Comparison of ENCODE assay signal across 1 cellular context in genomic region chr6:3789896-3790558, GRCh38.
A peak's percentile ranks its signal among the peaks of the same experiment; 100 is the strongest.
TF ChIP-seq lines count a peak whose summit lies in the region.

No MANE protein-coding gene starts in this region.

TF ChIP-seq in HepG2, 621 proteins besides CTCF, POLR2A, EP300 and RAD21 (continues in another document):
- TF ChIP-seq GFI1 (CRISPR knock-in tag; IDR thresholded peaks at IDR 0.05; ENCODE audit: borderline replicate concordance): 0 out of 2 replicates have a peak, but pooled peaks have one; percentile 37
- TF ChIP-seq ZNF691 (CRISPR knock-in tag; IDR thresholded peaks at IDR 0.05; ENCODE audit: borderline replicate concordance, low read depth): 0 out of 2 replicates have a peak, but pooled peaks have one; percentile 13
- peak; percentile 29; the same call in 1 of the 2 replicates for TF ChIP-seq ZNF317 (CRISPR knock-in tag; IDR thresholded peaks at IDR 0.05)
- TF ChIP-seq ZNF451 (CRISPR knock-in tag; IDR thresholded peaks at IDR 0.05): no peak
- TF ChIP-seq SIX1 (CRISPR knock-in tag; IDR thresholded peaks at IDR 0.05; ENCODE audit: borderline replicate concordance): peak; percentile 54; the same call in 1 of the 2 replicates
- TF ChIP-seq FOXA1 (IDR thresholded peaks at IDR 0.05): no peak
- peak; percentile 73 for TF ChIP-seq FOXA1 (CRISPR knock-in tag; IDR thresholded peaks at IDR 0.05)
- peak; percentile 40 for TF ChIP-seq HNF1B (CRISPR knock-in tag; IDR thresholded peaks at IDR 0.05)
- no peak; the same call in 1 of the 2 replicates for TF ChIP-seq SOX13 (IDR thresholded peaks at IDR 0.05)
- peak in 1 of 2 experiments; percentile 80; a peak in 2 of 4 replicates for TF ChIP-seq SOX13 (CRISPR knock-in tag; conservative IDR thresholded peaks at IDR 0.05 in 1 of 2, IDR thresholded peaks at IDR 0.05 in 1 of 2)
- 0 out of 2 replicates have a peak, but pooled peaks have one; percentile 1 for TF ChIP-seq ARID4A (CRISPR knock-in tag; IDR thresholded peaks at IDR 0.05; ENCODE audit: borderline replicate concordance)
- 0 out of 2 replicates have a peak, but pooled peaks have one; percentile 41 for TF ChIP-seq ARID3A (IDR thresholded peaks at IDR 0.05; ENCODE audit: low read depth, low read length)
- no peak for TF ChIP-seq NR2C2 (CRISPR knock-in tag; IDR thresholded peaks at IDR 0.05; ENCODE audit: borderline replicate concordance)
- TF ChIP-seq ISL2 (CRISPR knock-in tag; IDR thresholded peaks at IDR 0.05): peak; percentile 65
- no peak for TF ChIP-seq NPAS2 (CRISPR knock-in tag; IDR thresholded peaks at IDR 0.05; ENCODE audit: borderline replicate concordance)
- peak; percentile 60; the same call in 1 of the 2 replicates for TF ChIP-seq HBP1 (CRISPR knock-in tag; IDR thresholded peaks at IDR 0.05; ENCODE audit: low read depth)
- peak; percentile 57; the same call in 1 of the 2 replicates for TF ChIP-seq KLF12 (CRISPR knock-in tag; IDR thresholded peaks at IDR 0.05; ENCODE audit: borderline replicate concordance)
- peak; percentile 62; the same call in 1 of the 2 replicates for TF ChIP-seq DRAP1 (CRISPR knock-in tag; IDR thresholded peaks at IDR 0.05)
- TF ChIP-seq FOXJ3 (CRISPR knock-in tag; IDR thresholded peaks at IDR 0.05; ENCODE audit: borderline replicate concordance): peak; percentile 85; the same call in 1 of the 2 replicates
- no peak; the same call in 1 of the 2 replicates for TF ChIP-seq ZGPAT (CRISPR knock-in tag; IDR thresholded peaks at IDR 0.05)
- 0 out of 2 replicates have a peak, but pooled peaks have one; percentile 56 for TF ChIP-seq ZNF264 (CRISPR knock-in tag; IDR thresholded peaks at IDR 0.05)
- TF ChIP-seq EHMT2 (IDR thresholded peaks at IDR 0.05; ENCODE audit: borderline replicate concordance, low read depth, low read length): no peak
- no peak for TF ChIP-seq ZNF883 (CRISPR knock-in tag; IDR thresholded peaks at IDR 0.05; ENCODE audit: not compliant biosample characterization)
- no peak for TF ChIP-seq PRDM15 (CRISPR knock-in tag; IDR thresholded peaks at IDR 0.05)
- TF ChIP-seq ZBTB40 (IDR thresholded peaks at IDR 0.05): no peak
- TF ChIP-seq ZBTB40 (CRISPR knock-in tag; IDR thresholded peaks at IDR 0.05): no peak
